In the genomic region with DNA sequence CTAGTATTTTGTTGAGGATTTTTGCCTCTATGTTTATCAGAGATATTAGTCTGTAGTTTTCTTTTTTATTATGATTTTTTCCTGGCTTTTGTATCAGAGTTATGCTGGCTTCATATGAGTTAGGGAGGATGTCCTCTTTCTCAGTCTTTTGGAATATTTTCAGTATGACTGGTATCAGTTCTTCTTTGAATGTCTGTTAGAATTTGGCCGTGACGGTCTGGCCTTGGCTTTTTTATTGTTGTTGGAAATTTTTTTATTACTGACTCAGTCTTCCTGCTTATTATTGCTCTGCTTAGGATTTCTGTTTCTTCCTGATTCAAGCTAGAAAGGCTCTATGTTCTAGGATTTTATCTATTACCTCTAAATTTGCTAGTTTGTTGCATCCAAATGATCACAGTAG, we compare ENCODE assay signal across 22 cellular contexts.
DNase-seq lines count a peak whose midpoint lies in the region; ATAC-seq and TF ChIP-seq lines count a peak whose summit lies in the region.
"Had no signal": no experiment of that assay in that cellular context is flagged by ENCODE, and none has a peak within 500 bp of the region (broad histone marks: within the 10 kb centered on the region; RNA-seq: fewer than 3 reads in every experiment).

No MANE protein-coding gene starts in this region.

- TF ChIP-seq POLR2A in vagina (IDR thresholded peaks at IDR 0.05) (no peak), lower leg skin (IDR thresholded peaks at IDR 0.05) (no peak)

- no peak overlapping the region for H3K27ac ChIP-seq in vagina
- H3K27ac ChIP-seq: C4-2B, tibial artery had no signal

- no peaks in the 10 kb centered on the region for H3K4me1 ChIP-seq in vagina
- H3K4me1 ChIP-seq: tibial artery had no signal

- CTCF ChIA-PET in AG04449 (lab: Yijun Ruan, JAX), result no interaction called here

- WGBS in lower leg skin, 2 donors, result 48 to 60% methylated on average over 2 of the region's 2 CpGs

- no peaks in the 10 kb centered on the region for H3K27me3 ChIP-seq in vagina
- H3K27me3 ChIP-seq: tibial artery had no signal

- intact Hi-C loops in vagina (cut with DNase I), result no loop called here
- intact Hi-C loops in lower leg skin (cut with DNase I; ENCODE audit: low total_unique reads), result no loop called here

- no peak overlapping the region for H3K4me3 ChIP-seq in AG04449 (ENCODE audit: low read depth, low read length)
- H3K4me3 ChIP-seq in choroid plexus epithelial cell (ENCODE audit: low read depth, low read length), result no peak overlapping the region
- no peak overlapping the region for H3K4me3 ChIP-seq in vagina
- no peak overlapping the region for H3K4me3 ChIP-seq in lower leg skin (ENCODE audit: low read depth, poor library complexity, severe bottlenecking)
- H3K4me3 ChIP-seq: tibial artery had no signal

- ATAC-seq in HG03025 (IDR thresholded peaks at IDR 0.05; ENCODE audit: low FRiP score, unreplicated experiment), result no peak
- ATAC-seq: activated CD4-positive, CD25-positive, alpha-beta regulatory T cell treated with anti-CD3 and anti-CD28 coated beads, Interleukin-2, amount 50 U/mL, for 24 hours; activated CD8-positive, alpha-beta T cell treated with anti-CD3 and anti-CD28 coated beads, Interleukin-2, amount 10 ng/mL, durations not matched to agents 7 days and 5 days; activated T-cell treated with anti-CD3 and anti-CD28 coated beads, Interleukin-2, amount 50 U/mL, for 4 hours had no signal

- DNase-seq in AG04449 (ENCODE audit: low read depth, low spot score) (peak; percentile 41), NCI-H226 (peak; percentile 50), choroid plexus epithelial cell (ENCODE audit: low read depth) (peak; percentile 12), non-pigmented ciliary epithelial cell (ENCODE audit: low read depth) (peak; percentile 30), vagina (ENCODE audit: extremely low spot score in 2 of 2) (no peak), HuH-7 (ENCODE audit: low spot score) (no peak), lower leg skin (ENCODE audit: low spot score in 2 of 2) (no peak)
- DNase-seq: activated CD8-positive, alpha-beta T cell treated with anti-CD3 and anti-CD28 coated beads, Interleukin-2, amount 10 ng/mL, durations not matched to agents 7 days and 5 days; activated naive CD4-positive, alpha-beta T cell; activated T-cell treated with anti-CD3 and anti-CD28 coated beads, Interleukin-2, amount 50 U/mL, for 4 hours; amygdala; H7; KBM-7; NCI-H1694 treated with DMSO at 0.1 percent for 48 hours; NCI-H2171 treated with DMSO at 0.1 percent for 48 hours; NCI-H526; stimulated activated CD4-positive, alpha-beta T cell treated with anti-CD3 and anti-CD28 coated beads, Interleukin-4, amount 100 ng/mL, for 24 hours; stimulated activated naive CD4-positive, alpha-beta T cell treated with Interleukin-2 at 50 U/mL for 16 hours; tibial artery had no signal

- TF ChIP-seq CTCF in AG04449 (IDR thresholded peaks at IDR 0.05; ENCODE audit: insufficient read depth, low read length, missing control alignments), result no peak
- TF ChIP-seq CTCF in choroid plexus epithelial cell (conservative IDR thresholded peaks at IDR 0.05; ENCODE audit: low read depth, low read length), result no peak
- no peak for TF ChIP-seq CTCF in vagina (IDR thresholded peaks at IDR 0.05)
- no peak for TF ChIP-seq CTCF in lower leg skin (IDR thresholded peaks at IDR 0.05)

- H3K9me3 ChIP-seq in vagina, result no peaks in the 10 kb centered on the region

- no peaks in the 10 kb centered on the region for H3K36me3 ChIP-seq in vagina
- H3K36me3 ChIP-seq: tibial artery had no signal

- POLR2A ChIA-PET in AG04449 (lab: Yijun Ruan, JAX), result no interaction called here

Comparison
In these comparisons a context has a peak if more than half of its experiments do, and no peak if none do; other contexts are left out.
1. DNase-seq: peak in AG04449 (single experiment), NCI-H226 (single experiment), choroid plexus epithelial cell (single experiment) and non-pigmented ciliary epithelial cell (single experiment); none in vagina (0 of 2), HuH-7 (single experiment) and lower leg skin (0 of 2).